Comparison of ENCODE assay signal across 15 cellular contexts in the genomic region with DNA sequence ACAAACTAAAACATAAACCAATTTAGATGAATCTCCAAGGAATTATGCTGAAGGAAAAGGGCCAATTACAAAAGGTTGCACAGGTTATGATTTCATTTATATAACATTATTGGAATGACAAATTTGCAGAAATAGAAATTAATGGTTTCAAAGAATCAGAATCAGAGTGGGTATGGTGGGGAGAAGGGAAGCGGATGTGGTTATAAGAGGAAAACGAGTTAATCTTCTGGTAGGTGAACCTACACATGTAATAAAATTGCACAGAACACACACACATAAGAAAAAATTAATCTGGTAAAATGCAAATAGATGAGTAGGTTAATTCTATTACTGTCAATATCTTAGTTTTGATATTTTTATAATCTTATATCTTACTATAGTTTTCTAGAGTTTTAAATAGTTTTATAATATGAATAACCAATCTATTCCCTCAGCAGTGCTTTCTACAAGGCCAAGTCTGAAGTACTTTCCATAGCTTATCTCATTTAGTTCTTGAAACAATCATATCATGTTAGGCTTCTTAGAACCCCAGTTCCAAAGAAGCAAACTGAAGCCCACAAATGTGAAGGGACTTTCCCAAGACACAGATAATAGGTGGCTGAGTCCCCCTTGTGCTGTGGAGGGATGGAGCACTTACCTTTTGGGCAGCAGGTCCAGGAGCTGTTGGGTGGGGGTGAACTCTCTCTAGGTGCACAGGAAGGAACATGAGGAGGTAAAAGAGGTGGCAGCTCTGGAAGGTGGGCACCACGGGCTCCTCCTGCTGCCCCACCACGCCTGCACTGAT. TPM values are rescaled to one million over a fixed set of nuclear protein-coding genes. Genes with fewer than 3 reads are reported as not detected.
A peak's percentile ranks its signal among the peaks of the same experiment; 100 is the strongest.
DNase-seq lines count a peak whose midpoint lies in the region; ATAC-seq and TF ChIP-seq lines count a peak whose summit lies in the region.
"Had no signal": no experiment of that assay in that cellular context is flagged by ENCODE, and none has a peak within 500 bp of the region (broad histone marks: within the 10 kb centered on the region; RNA-seq: fewer than 3 reads in every experiment).

No MANE protein-coding gene starts in this region.

- H3K4me1 Mint-ChIP-seq in activated CD4-positive, alpha-beta T cell treated with anti-CD3 and anti-CD28 coated beads, Interleukin-2, amount 10 ng/mL, durations not matched to agents 7 days and 5 days = peaks cover 14% of the 10 kb centered on the region
- H3K4me1 Mint-ChIP-seq in activated CD8-positive, alpha-beta T cell treated with anti-CD3 and anti-CD28 coated beads for 36 hours (ENCODE audit: low read depth) = peaks cover 36% of the 10 kb centered on the region
- H3K4me1 Mint-ChIP-seq in naive thymus-derived CD8-positive, alpha-beta T cell = peaks cover 0 to 12% (median 3%) of the 10 kb centered on the region in 4 donors

- H3K4me3 ChIP-seq in Jurkat, Clone E6-1 (ENCODE audit: low read length) = no peak overlapping the region
- H3K4me3 ChIP-seq: A549 had no signal

- peak overlapping the region; percentile 31 for H3K27ac Mint-ChIP-seq in activated CD4-positive, alpha-beta T cell treated with anti-CD3 and anti-CD28 coated beads, Interleukin-2, amount 10 ng/mL, durations not matched to agents 7 days and 5 days
- peak overlapping the region; percentile 85 for H3K27ac Mint-ChIP-seq in activated CD8-positive, alpha-beta T cell treated with anti-CD3 and anti-CD28 coated beads for 36 hours
- H3K27ac Mint-ChIP-seq in naive thymus-derived CD8-positive, alpha-beta T cell = peak overlapping the region in 6 of 10 donors; percentile 15 to 73 (median 40)
- H3K27ac Mint-ChIP-seq: HFFc6, IgD-negative memory B cell had no signal

- H3K36me3 Mint-ChIP-seq in activated CD4-positive, alpha-beta T cell treated with anti-CD3 and anti-CD28 coated beads, Interleukin-2, amount 10 ng/mL, durations not matched to agents 7 days and 5 days (ENCODE audit: low read depth) = peaks cover 54% of the 10 kb centered on the region
- H3K36me3 Mint-ChIP-seq in activated CD8-positive, alpha-beta T cell treated with anti-CD3 and anti-CD28 coated beads for 36 hours (ENCODE audit: low read depth) = peaks cover 54% of the 10 kb centered on the region
- peaks cover 16 to 32% (median 23%) of the 10 kb centered on the region in 3 donors for H3K36me3 Mint-ChIP-seq in naive thymus-derived CD8-positive, alpha-beta T cell

- no peak for TF ChIP-seq CTCF in activated CD8-positive, alpha-beta T cell treated with anti-CD3 and anti-CD28 coated beads for 36 hours (IDR thresholded peaks at IDR 0.05)

- no peaks in the 10 kb centered on the region for H3K27me3 Mint-ChIP-seq in activated CD4-positive, alpha-beta T cell treated with anti-CD3 and anti-CD28 coated beads, Interleukin-2, amount 10 ng/mL, durations not matched to agents 7 days and 5 days
- no peaks in the 10 kb centered on the region for H3K27me3 Mint-ChIP-seq in activated CD8-positive, alpha-beta T cell treated with anti-CD3 and anti-CD28 coated beads for 36 hours
- no peaks in the 10 kb centered on the region for H3K27me3 Mint-ChIP-seq in naive thymus-derived CD8-positive, alpha-beta T cell
- H3K27me3 Mint-ChIP-seq: IgD-negative memory B cell had no signal

- no peak for DNase-seq in activated CD4-positive, alpha-beta T cell treated with anti-CD3 and anti-CD28 coated beads, Interleukin-2, amount 10 ng/mL, durations not matched to agents 7 days and 5 days
- DNase-seq in activated CD4-positive, alpha-beta T cell treated with anti-CD3 and anti-CD28 coated beads for 1 hour = no peak
- peak; percentile 10 for DNase-seq in Jurkat, Clone E6-1 (ENCODE audit: low read depth, low spot score)
- peak; percentile 37 for DNase-seq in activated CD8-positive, alpha-beta T cell treated with anti-CD3 and anti-CD28 coated beads for 36 hours
- no peak for DNase-seq in naive thymus-derived CD8-positive, alpha-beta T cell
- DNase-seq in islet precursor cell (no peak), dedifferentiated amniotic fluid mesenchymal stem cell (ENCODE audit: extremely low spot score) (no peak)
- no peak for DNase-seq in effector CD4-positive, alpha-beta T cell
- DNase-seq: HFFc6; NCI-H2227 treated with DMSO at 0.1 percent for 48 hours; NCI-H526; NK-92 treated with Interleukin-12 subunit alpha and Interleukin-12 subunit beta, amount 100 ng/mL, for 24 hours; PC-3 had no signal

- CTCF ChIA-PET in activated CD4-positive, alpha-beta T cell treated with anti-CD3 and anti-CD28 coated beads, Interleukin-2, amount 10 ng/mL, durations not matched to agents 7 days and 5 days (lab: Charles Lee) = no interaction called here
- CTCF ChIA-PET in activated CD8-positive, alpha-beta T cell treated with anti-CD3 and anti-CD28 coated beads for 36 hours (lab: Charles Lee) = interaction anchor here (0.9 to 2.5 kb wide), 2 partner anchors 14 to 287 kb away, joined by 3 to 10 read pairs; no protein-coding TSS in a partner anchor

- H3K4me3 Mint-ChIP-seq in activated CD4-positive, alpha-beta T cell treated with anti-CD3 and anti-CD28 coated beads, Interleukin-2, amount 10 ng/mL, durations not matched to agents 7 days and 5 days = no peak overlapping the region
- no peak overlapping the region for H3K4me3 Mint-ChIP-seq in activated CD8-positive, alpha-beta T cell treated with anti-CD3 and anti-CD28 coated beads for 36 hours
- H3K4me3 Mint-ChIP-seq in naive thymus-derived CD8-positive, alpha-beta T cell = peak overlapping the region in 3 of 10 donors; percentile 14 to 27 (median 19)
- H3K4me3 Mint-ChIP-seq: HFFc6, IgD-negative memory B cell had no signal

- peak; percentile 85 for ATAC-seq in activated CD8-positive, alpha-beta T cell treated with anti-CD3 and anti-CD28 coated beads for 36 hours
- no peak for ATAC-seq in naive thymus-derived CD8-positive, alpha-beta T cell
- ATAC-seq: A549, PC-3 had no signal

- POLR2A ChIA-PET in activated CD4-positive, alpha-beta T cell treated with anti-CD3 and anti-CD28 coated beads, Interleukin-2, amount 10 ng/mL, durations not matched to agents 7 days and 5 days (lab: Charles Lee) = no interaction called here
- POLR2A ChIA-PET in activated CD8-positive, alpha-beta T cell treated with anti-CD3 and anti-CD28 coated beads for 36 hours (lab: Charles Lee) = no interaction called here
- POLR2A ChIA-PET in naive thymus-derived CD8-positive, alpha-beta T cell (lab: Charles Lee) = no interaction called here

- H3K9me3 Mint-ChIP-seq in activated CD4-positive, alpha-beta T cell treated with anti-CD3 and anti-CD28 coated beads, Interleukin-2, amount 10 ng/mL, durations not matched to agents 7 days and 5 days = peaks cover 28% of the 10 kb centered on the region
- H3K9me3 Mint-ChIP-seq in activated CD8-positive, alpha-beta T cell treated with anti-CD3 and anti-CD28 coated beads for 36 hours = peaks cover 24% of the 10 kb centered on the region
- peaks cover 0 to 36% (median 16%) of the 10 kb centered on the region in 9 donors for H3K9me3 Mint-ChIP-seq in naive thymus-derived CD8-positive, alpha-beta T cell

- intact Hi-C loops in activated CD8-positive, alpha-beta T cell treated with anti-CD3 and anti-CD28 coated beads for 36 hours (cut with micrococcal nuclease) = no loop called here

RNA-seq across cellular contexts. Expression of gene ZNF519, which starts 31.5 kb away (rescaled TPM):
- 10 to 100 TPM; 14.4 to 16.1 TPM for total RNA-seq in activated CD4-positive, alpha-beta T cell treated with anti-CD3 and anti-CD28 coated beads, Interleukin-2, amount 10 ng/mL, durations not matched to agents 7 days and 5 days
- 26.9 TPM for polyA plus RNA-seq in Jurkat, Clone E6-1 (2012; ENCODE audit: insufficient read depth, insufficient read length)
- 10 to 100 TPM; 14.9 to 17.7 TPM for total RNA-seq in activated CD8-positive, alpha-beta T cell treated with anti-CD3 and anti-CD28 coated beads for 36 hours
- total RNA-seq in naive thymus-derived CD8-positive, alpha-beta T cell = 10 to 100 TPM; 10.7 to 11.8 TPM
- polyA plus RNA-seq in naive thymus-derived CD8-positive, alpha-beta T cell = 1 to 10 TPM; 3.7 to 7.0 (median 4.2) TPM

Comparison
In these comparisons a context has a peak if more than half of its experiments do, and no peak if none do; other contexts are left out.
1. DNase-seq: peak in Jurkat, Clone E6-1 (single experiment) and activated CD8-positive, alpha-beta T cell treated with anti-CD3 and anti-CD28 coated beads for 36 hours (single experiment); none in activated CD4-positive, alpha-beta T cell treated with anti-CD3 and anti-CD28 coated beads, Interleukin-2, amount 10 ng/mL, durations not matched to agents 7 days and 5 days (single experiment), activated CD4-positive, alpha-beta T cell treated with anti-CD3 and anti-CD28 coated beads for 1 hour (single experiment), naive thymus-derived CD8-positive, alpha-beta T cell (0 of 10), islet precursor cell (single experiment), effector CD4-positive, alpha-beta T cell (single experiment) and dedifferentiated amniotic fluid mesenchymal stem cell (single experiment).
2. H3K27ac Mint-ChIP-seq: peak in every context shown above with its lines; median percentile 85 in activated CD8-positive, alpha-beta T cell treated with anti-CD3 and anti-CD28 coated beads for 36 hours; 40 in naive thymus-derived CD8-positive, alpha-beta T cell; 31 in activated CD4-positive, alpha-beta T cell treated with anti-CD3 and anti-CD28 coated beads, Interleukin-2, amount 10 ng/mL, durations not matched to agents 7 days and 5 days.